19 cellular contexts compared by ENCODE assay signal in the genomic region with DNA sequence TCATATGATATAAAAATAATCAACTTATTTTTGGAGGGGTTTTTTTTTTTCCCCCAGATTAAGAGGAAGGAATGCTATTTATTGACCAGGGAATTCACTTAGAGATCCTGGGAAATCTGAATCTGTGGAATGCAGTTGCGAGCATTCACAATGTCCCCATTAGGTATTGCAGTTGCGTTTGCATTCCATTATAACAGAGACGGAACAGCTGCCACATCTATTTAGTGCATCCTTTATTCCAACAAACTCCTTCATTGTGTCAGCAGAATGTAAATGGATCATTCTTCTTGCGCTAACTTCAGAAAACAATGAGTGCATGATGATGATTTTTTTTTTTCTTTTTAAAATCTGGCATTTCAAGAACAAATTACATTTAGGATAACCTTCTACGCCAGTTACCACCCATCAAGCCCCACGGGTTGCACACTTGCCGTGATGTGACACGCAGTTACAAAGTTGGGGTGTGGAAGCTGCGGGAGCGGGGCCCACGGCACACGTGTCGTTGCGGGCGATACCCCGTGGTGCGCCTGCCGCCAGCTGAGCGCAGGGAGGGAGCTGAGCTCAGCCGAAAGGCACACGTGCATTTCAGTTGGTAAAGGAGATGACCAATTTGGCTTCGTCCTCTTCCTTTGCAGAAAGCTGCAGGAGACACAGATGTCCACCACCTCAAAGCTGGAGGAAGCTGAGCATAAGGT.
A peak's percentile ranks its signal among the peaks of the same experiment; 100 is the strongest.
DNase-seq lines count a peak whose midpoint lies in the region; ATAC-seq and TF ChIP-seq lines count a peak whose summit lies in the region.
"Had no signal": no experiment of that assay in that cellular context is flagged by ENCODE, and none has a peak within 500 bp of the region (broad histone marks: within the 10 kb centered on the region; RNA-seq: fewer than 3 reads in every experiment).

No MANE protein-coding gene starts in this region.

- H3K9me3 Mint-ChIP-seq in activated T-cell treated with anti-CD3 and anti-CD28 coated beads, Interleukin-2, amount 50 U/mL, for 72 hours = no peaks in the 10 kb centered on the region
- H3K9me3 Mint-ChIP-seq: activated CD4-positive, alpha-beta memory T cell treated with anti-CD3 and anti-CD28 coated beads for 36 hours; stimulated activated memory B cell treated with anti-CD40 and anti-IgM and Interleukin-4, amounts not matched to agents 10 μg/mL and 1 μg/mL and 100 μg/mL, for 72 hours had no signal

- H2AK5ac ChIP-seq in trophoblast cell (ENCODE audit: low read length) = peak overlapping the region; percentile 44

- no peak overlapping the region for H3K18ac ChIP-seq in trophoblast cell (ENCODE audit: low read length)

- no peak overlapping the region for H3K4me2 ChIP-seq in trophoblast cell (ENCODE audit: low read length)
- H3K4me2 ChIP-seq: PC-9 had no signal

- H2AFZ ChIP-seq in trophoblast cell (ENCODE audit: insufficient read depth, low read length, poor library complexity) = no peak overlapping the region
- H2AFZ ChIP-seq: parathyroid adenoma, PC-9 had no signal

- H3K4me3 ChIP-seq in iPS-18c (ENCODE audit: insufficient read depth, low read depth, low read length) = peak overlapping the region; percentile 24; the same call in 1 of the 2 replicates
- no peak overlapping the region for H3K4me3 ChIP-seq in trophoblast cell (ENCODE audit: low read depth, low read length)
- H3K4me3 ChIP-seq in lower lobe of right lung = no peak overlapping the region
- H3K4me3 ChIP-seq: PC-9, upper lobe of left lung had no signal

- H3K4me3 Mint-ChIP-seq in activated T-cell treated with anti-CD3 and anti-CD28 coated beads, Interleukin-2, amount 50 U/mL, for 72 hours = no peak overlapping the region
- H3K4me3 Mint-ChIP-seq: activated CD4-positive, alpha-beta memory T cell treated with anti-CD3 and anti-CD28 coated beads for 36 hours; CD14-positive monocyte; stimulated activated memory B cell treated with anti-CD40 and anti-IgM and Interleukin-4, amounts not matched to agents 10 μg/mL and 1 μg/mL and 100 μg/mL, for 72 hours had no signal

- no peaks in the 10 kb centered on the region for H3K79me2 ChIP-seq in trophoblast cell (ENCODE audit: control insufficient read depth, insufficient read depth, low read length, poor library complexity)
- H3K79me2 ChIP-seq: parathyroid adenoma had no signal

- H4K8ac ChIP-seq in trophoblast cell (ENCODE audit: low read depth, low read length) = no peak overlapping the region

- no peaks in the 10 kb centered on the region for H3K27me3 ChIP-seq in trophoblast cell (ENCODE audit: insufficient read depth, low read length)
- no peaks in the 10 kb centered on the region for H3K27me3 ChIP-seq in lower lobe of right lung (ENCODE audit: low read depth)
- H3K27me3 ChIP-seq: upper lobe of left lung had no signal

- no peaks in the 10 kb centered on the region for H3K27me3 Mint-ChIP-seq in activated T-cell treated with anti-CD3 and anti-CD28 coated beads, Interleukin-2, amount 50 U/mL, for 72 hours (ENCODE audit: low read depth)
- H3K27me3 Mint-ChIP-seq: activated CD4-positive, alpha-beta memory T cell treated with anti-CD3 and anti-CD28 coated beads for 36 hours; stimulated activated memory B cell treated with anti-CD40 and anti-IgM and Interleukin-4, amounts not matched to agents 10 μg/mL and 1 μg/mL and 100 μg/mL, for 72 hours had no signal

- H3K23ac ChIP-seq in trophoblast cell (ENCODE audit: low read length) = no peak overlapping the region

- H4K91ac ChIP-seq in trophoblast cell (ENCODE audit: low read depth, low read length) = peak overlapping the region; percentile 38

- no CpG with 5 or more reads among the region's 22 CpGs for WGBS in trophoblast cell (ENCODE audit: extremely low coverage, insufficient coverage, insufficient read length)

- DNase-seq in Ammon's horn (ENCODE audit: low spot score) (peak; percentile 49), anterior cingulate cortex (lab: John Stamatoyannopoulos, UW) (peak in 37 of 58 donors; percentile 6 to 54 (median 31)), trophoblast cell (no peak), SKM-1 (lab: John Stamatoyannopoulos, UW; ENCODE audit: unreplicated experiment) (no peak), GM10266 (ENCODE audit: extremely low spot score) (no peak), lower lobe of right lung (no peak)
- no peak for DNase-seq in activated T-cell treated with anti-CD3 and anti-CD28 coated beads, Interleukin-2, amount 50 U/mL, for 72 hours
- DNase-seq: activated CD4-positive, alpha-beta memory T cell treated with anti-CD3 and anti-CD28 coated beads for 36 hours; DMS53; effector CD8-positive, alpha-beta T cell; NCI-H1105 treated with DMSO at 0.1 percent for 48 hours; NCI-H2171; NCI-H774; PC-9 had no signal

- TF ChIP-seq CTCF in GM10266 (IDR thresholded peaks at IDR 0.05; ENCODE audit: control insufficient read depth, insufficient read depth, low read depth, missing control alignments) (no peak), lower lobe of right lung (IDR thresholded peaks at IDR 0.05) (no peak)

- peaks cover 2% of the 10 kb centered on the region for H3K79me1 ChIP-seq in trophoblast cell (ENCODE audit: low read length)

- H3K36me3 ChIP-seq in trophoblast cell (ENCODE audit: control insufficient read depth in 1 of 2, insufficient read depth in 2 of 2, low read length in 2 of 2) (peaks cover 28 to 38% of the 10 kb centered on the region in 2 experiments), lower lobe of right lung (peaks cover 74% of the 10 kb centered on the region)

- H2BK12ac ChIP-seq in trophoblast cell (ENCODE audit: low read length) = no peak overlapping the region

- H3K4me1 Mint-ChIP-seq in activated T-cell treated with anti-CD3 and anti-CD28 coated beads, Interleukin-2, amount 50 U/mL, for 72 hours (ENCODE audit: low read depth) = no peaks in the 10 kb centered on the region
- H3K4me1 Mint-ChIP-seq: CD14-positive monocyte; stimulated activated memory B cell treated with anti-CD40 and anti-IgM and Interleukin-4, amounts not matched to agents 10 μg/mL and 1 μg/mL and 100 μg/mL, for 72 hours had no signal

- peak overlapping the region; percentile 17 for H2BK120ac ChIP-seq in trophoblast cell (ENCODE audit: insufficient read depth, low read length, poor library complexity)

- H3K9me3 ChIP-seq in iPS-18c (ENCODE audit: control insufficient read depth, insufficient read depth, low read length) (peaks cover 2% of the 10 kb centered on the region), trophoblast cell (ENCODE audit: insufficient read depth, low read depth, low read length) (no peaks in the 10 kb centered on the region), lower lobe of right lung (no peaks in the 10 kb centered on the region)
- H3K9me3 ChIP-seq: upper lobe of left lung had no signal

- no peak for ATAC-seq in activated T-cell treated with anti-CD3 and anti-CD28 coated beads, Interleukin-2, amount 50 U/mL, for 72 hours (replicated peaks in 1 of 2)
- no peak for ATAC-seq in lower lobe of right lung
- ATAC-seq: stimulated activated memory B cell treated with anti-CD40 and anti-IgM and Interleukin-4, amounts not matched to agents 10 μg/mL and 1 μg/mL and 100 μg/mL, for 72 hours had no signal

- H2BK5ac ChIP-seq in trophoblast cell (ENCODE audit: low read depth, low read length, poor library complexity) = no peak overlapping the region

- peak overlapping the region; percentile 60 for H3K14ac ChIP-seq in trophoblast cell (ENCODE audit: low read length)

- H3K36me3 Mint-ChIP-seq in activated T-cell treated with anti-CD3 and anti-CD28 coated beads, Interleukin-2, amount 50 U/mL, for 72 hours (ENCODE audit: insufficient read depth in 2 of 2) = peaks cover 0 to 3% of the 10 kb centered on the region in 2 donors

- peaks cover 3 to 4% of the 10 kb centered on the region in 2 experiments for H3K4me1 ChIP-seq in trophoblast cell (ENCODE audit: control insufficient read depth in 1 of 2, insufficient read depth in 2 of 2, low read length in 2 of 2)
- H3K4me1 ChIP-seq in lower lobe of right lung = no peaks in the 10 kb centered on the region
- H3K4me1 ChIP-seq: parathyroid adenoma, upper lobe of left lung had no signal

- H3K27ac ChIP-seq in trophoblast cell (ENCODE audit: low read depth, low read length) = no peak overlapping the region
- no peak overlapping the region for H3K27ac ChIP-seq in lower lobe of right lung
- H3K27ac ChIP-seq: parathyroid adenoma, PC-9, upper lobe of left lung had no signal

- no peak overlapping the region for H4K12ac ChIP-seq in trophoblast cell (ENCODE audit: low read depth, low read length)

- no peak overlapping the region for H3K4ac ChIP-seq in trophoblast cell (ENCODE audit: low read depth, low read length)

- H3K9ac ChIP-seq in trophoblast cell (ENCODE audit: low read length) = no peak overlapping the region
- H3K9ac ChIP-seq: parathyroid adenoma had no signal

- intact Hi-C loops in lower lobe of right lung (cut with DNase I) = no loop called here

- H3K27ac Mint-ChIP-seq in activated T-cell treated with anti-CD3 and anti-CD28 coated beads, Interleukin-2, amount 50 U/mL, for 72 hours = no peak overlapping the region
- H3K27ac Mint-ChIP-seq: activated CD4-positive, alpha-beta memory T cell treated with anti-CD3 and anti-CD28 coated beads for 36 hours; stimulated activated memory B cell treated with anti-CD40 and anti-IgM and Interleukin-4, amounts not matched to agents 10 μg/mL and 1 μg/mL and 100 μg/mL, for 72 hours had no signal

Comparison
In these comparisons a context has a peak if more than half of its experiments do, and no peak if none do; other contexts are left out.
1. DNase-seq: peak in Ammon's horn (single experiment) and anterior cingulate cortex (37 of 58); none in trophoblast cell (0 of 2), activated T-cell treated with anti-CD3 and anti-CD28 coated beads, Interleukin-2, amount 50 U/mL, for 72 hours (0 of 2), SKM-1 (single experiment), GM10266 (single experiment) and lower lobe of right lung (single experiment).